In the genomic region with DNA sequence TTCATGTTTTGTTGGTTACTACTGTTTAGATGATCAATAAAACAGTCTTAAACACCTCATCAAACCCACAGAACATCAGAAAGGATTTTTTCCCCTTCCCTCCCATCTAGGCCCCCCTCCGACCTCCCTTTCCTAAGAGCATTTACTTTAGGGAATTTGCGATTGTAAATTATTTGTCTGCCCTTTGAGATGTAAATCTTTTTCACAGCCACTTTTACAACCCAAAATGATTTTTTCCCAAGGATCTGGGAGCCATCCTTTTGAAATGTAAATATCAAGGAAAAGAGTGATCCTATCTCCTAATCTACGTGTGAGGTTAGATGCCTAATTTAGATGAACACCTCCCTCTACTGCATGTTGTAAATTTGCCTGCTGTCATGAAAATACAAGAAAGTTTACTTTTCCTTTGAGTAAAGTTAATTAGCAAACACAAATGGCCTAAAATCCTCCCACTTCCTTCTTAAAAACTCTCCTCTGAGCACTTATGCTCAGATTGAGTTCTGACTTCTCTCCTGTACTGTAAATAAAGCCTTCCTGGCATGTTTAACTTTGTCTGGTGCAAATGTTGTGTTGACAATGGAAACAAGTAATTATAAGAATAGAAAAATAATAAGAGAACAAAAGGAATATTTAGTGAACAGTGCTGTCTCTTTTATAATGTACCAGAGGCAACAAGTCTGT, we compare ENCODE assay signal across 2 cellular contexts.
TF ChIP-seq lines count a peak whose summit lies in the region.

No MANE protein-coding gene starts in this region.

TF ChIP-seq in HEK293T, 16 proteins besides CTCF, POLR2A, EP300 and RAD21:
- TF ChIP-seq, protein P1, sequence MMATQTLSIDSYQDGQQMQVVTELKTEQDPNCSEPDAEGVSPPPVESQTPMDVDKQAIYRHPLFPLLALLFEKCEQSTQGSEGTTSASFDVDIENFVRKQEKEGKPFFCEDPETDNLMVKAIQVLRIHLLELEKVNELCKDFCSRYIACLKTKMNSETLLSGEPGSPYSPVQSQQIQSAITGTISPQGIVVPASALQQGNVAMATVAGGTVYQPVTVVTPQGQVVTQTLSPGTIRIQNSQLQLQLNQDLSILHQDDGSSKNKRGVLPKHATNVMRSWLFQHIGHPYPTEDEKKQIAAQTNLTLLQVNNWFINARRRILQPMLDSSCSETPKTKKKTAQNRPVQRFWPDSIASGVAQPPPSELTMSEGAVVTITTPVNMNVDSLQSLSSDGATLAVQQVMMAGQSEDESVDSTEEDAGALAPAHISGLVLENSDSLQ (IDR thresholded peaks at IDR 0.05) = peak; percentile 41
- TF ChIP-seq CTBP1 (IDR thresholded peaks at IDR 0.05; ENCODE audit: borderline replicate concordance) = no peak

TF ChIP-seq in H1, 55 proteins besides CTCF, POLR2A, EP300 and RAD21 (continued from another document):
- TF ChIP-seq GABPA (IDR thresholded peaks at IDR 0.05; ENCODE audit: borderline replicate concordance, insufficient read depth, low read length) = no peak
- 0 out of 4 replicates have a peak, but pooled peaks of 1 of the 2 experiments have one; percentile 78 for TF ChIP-seq HDAC2 (IDR thresholded peaks at IDR 0.05; ENCODE audit: borderline replicate concordance in 1 of 2, low read depth in 2 of 2, low read length in 2 of 2)
- no peak for TF ChIP-seq HDAC6 (IDR thresholded peaks at IDR 0.05; ENCODE audit: low read depth, low read length)
- TF ChIP-seq NANOG (IDR thresholded peaks at IDR 0.05; ENCODE audit: insufficient read depth, low read depth, low read length, poor library complexity, severe bottlenecking) = peak; percentile 11
- TF ChIP-seq TAF1 (IDR thresholded peaks at IDR 0.05; ENCODE audit: low read depth, low read length) = no peak
- TF ChIP-seq BRCA1 (IDR thresholded peaks at IDR 0.05; ENCODE audit: low read depth, low read length) = no peak
- TF ChIP-seq FOSL1 (IDR thresholded peaks at IDR 0.05; ENCODE audit: insufficient read depth, low read depth, low read length) = no peak
- TF ChIP-seq SAP30 (IDR thresholded peaks at IDR 0.05; ENCODE audit: insufficient read depth, insufficient replicate concordance, low read length) = no peak
- TF ChIP-seq NRF1 (IDR thresholded peaks at IDR 0.05; ENCODE audit: low read depth, low read length) = no peak
- TF ChIP-seq RFX5 (IDR thresholded peaks at IDR 0.05; ENCODE audit: borderline replicate concordance, low read depth, low read length) = no peak
- TF ChIP-seq SP1 (IDR thresholded peaks at IDR 0.05; ENCODE audit: low read depth, low read length) = 0 out of 2 replicates have a peak, but pooled peaks have one; percentile 42
- TF ChIP-seq CHD1 (IDR thresholded peaks at IDR 0.05; ENCODE audit: low read depth, low read length) = no peak
- TF ChIP-seq CREB1 (IDR thresholded peaks at IDR 0.05) = no peak
- no peak for TF ChIP-seq CBX5 (IDR thresholded peaks at IDR 0.05; ENCODE audit: low read depth, low read length)
- TF ChIP-seq EZH2 (IDR thresholded peaks at IDR 0.05; ENCODE audit: low read depth, low read length, severe bottlenecking) = no peak
- TF ChIP-seq, protein P2, sequence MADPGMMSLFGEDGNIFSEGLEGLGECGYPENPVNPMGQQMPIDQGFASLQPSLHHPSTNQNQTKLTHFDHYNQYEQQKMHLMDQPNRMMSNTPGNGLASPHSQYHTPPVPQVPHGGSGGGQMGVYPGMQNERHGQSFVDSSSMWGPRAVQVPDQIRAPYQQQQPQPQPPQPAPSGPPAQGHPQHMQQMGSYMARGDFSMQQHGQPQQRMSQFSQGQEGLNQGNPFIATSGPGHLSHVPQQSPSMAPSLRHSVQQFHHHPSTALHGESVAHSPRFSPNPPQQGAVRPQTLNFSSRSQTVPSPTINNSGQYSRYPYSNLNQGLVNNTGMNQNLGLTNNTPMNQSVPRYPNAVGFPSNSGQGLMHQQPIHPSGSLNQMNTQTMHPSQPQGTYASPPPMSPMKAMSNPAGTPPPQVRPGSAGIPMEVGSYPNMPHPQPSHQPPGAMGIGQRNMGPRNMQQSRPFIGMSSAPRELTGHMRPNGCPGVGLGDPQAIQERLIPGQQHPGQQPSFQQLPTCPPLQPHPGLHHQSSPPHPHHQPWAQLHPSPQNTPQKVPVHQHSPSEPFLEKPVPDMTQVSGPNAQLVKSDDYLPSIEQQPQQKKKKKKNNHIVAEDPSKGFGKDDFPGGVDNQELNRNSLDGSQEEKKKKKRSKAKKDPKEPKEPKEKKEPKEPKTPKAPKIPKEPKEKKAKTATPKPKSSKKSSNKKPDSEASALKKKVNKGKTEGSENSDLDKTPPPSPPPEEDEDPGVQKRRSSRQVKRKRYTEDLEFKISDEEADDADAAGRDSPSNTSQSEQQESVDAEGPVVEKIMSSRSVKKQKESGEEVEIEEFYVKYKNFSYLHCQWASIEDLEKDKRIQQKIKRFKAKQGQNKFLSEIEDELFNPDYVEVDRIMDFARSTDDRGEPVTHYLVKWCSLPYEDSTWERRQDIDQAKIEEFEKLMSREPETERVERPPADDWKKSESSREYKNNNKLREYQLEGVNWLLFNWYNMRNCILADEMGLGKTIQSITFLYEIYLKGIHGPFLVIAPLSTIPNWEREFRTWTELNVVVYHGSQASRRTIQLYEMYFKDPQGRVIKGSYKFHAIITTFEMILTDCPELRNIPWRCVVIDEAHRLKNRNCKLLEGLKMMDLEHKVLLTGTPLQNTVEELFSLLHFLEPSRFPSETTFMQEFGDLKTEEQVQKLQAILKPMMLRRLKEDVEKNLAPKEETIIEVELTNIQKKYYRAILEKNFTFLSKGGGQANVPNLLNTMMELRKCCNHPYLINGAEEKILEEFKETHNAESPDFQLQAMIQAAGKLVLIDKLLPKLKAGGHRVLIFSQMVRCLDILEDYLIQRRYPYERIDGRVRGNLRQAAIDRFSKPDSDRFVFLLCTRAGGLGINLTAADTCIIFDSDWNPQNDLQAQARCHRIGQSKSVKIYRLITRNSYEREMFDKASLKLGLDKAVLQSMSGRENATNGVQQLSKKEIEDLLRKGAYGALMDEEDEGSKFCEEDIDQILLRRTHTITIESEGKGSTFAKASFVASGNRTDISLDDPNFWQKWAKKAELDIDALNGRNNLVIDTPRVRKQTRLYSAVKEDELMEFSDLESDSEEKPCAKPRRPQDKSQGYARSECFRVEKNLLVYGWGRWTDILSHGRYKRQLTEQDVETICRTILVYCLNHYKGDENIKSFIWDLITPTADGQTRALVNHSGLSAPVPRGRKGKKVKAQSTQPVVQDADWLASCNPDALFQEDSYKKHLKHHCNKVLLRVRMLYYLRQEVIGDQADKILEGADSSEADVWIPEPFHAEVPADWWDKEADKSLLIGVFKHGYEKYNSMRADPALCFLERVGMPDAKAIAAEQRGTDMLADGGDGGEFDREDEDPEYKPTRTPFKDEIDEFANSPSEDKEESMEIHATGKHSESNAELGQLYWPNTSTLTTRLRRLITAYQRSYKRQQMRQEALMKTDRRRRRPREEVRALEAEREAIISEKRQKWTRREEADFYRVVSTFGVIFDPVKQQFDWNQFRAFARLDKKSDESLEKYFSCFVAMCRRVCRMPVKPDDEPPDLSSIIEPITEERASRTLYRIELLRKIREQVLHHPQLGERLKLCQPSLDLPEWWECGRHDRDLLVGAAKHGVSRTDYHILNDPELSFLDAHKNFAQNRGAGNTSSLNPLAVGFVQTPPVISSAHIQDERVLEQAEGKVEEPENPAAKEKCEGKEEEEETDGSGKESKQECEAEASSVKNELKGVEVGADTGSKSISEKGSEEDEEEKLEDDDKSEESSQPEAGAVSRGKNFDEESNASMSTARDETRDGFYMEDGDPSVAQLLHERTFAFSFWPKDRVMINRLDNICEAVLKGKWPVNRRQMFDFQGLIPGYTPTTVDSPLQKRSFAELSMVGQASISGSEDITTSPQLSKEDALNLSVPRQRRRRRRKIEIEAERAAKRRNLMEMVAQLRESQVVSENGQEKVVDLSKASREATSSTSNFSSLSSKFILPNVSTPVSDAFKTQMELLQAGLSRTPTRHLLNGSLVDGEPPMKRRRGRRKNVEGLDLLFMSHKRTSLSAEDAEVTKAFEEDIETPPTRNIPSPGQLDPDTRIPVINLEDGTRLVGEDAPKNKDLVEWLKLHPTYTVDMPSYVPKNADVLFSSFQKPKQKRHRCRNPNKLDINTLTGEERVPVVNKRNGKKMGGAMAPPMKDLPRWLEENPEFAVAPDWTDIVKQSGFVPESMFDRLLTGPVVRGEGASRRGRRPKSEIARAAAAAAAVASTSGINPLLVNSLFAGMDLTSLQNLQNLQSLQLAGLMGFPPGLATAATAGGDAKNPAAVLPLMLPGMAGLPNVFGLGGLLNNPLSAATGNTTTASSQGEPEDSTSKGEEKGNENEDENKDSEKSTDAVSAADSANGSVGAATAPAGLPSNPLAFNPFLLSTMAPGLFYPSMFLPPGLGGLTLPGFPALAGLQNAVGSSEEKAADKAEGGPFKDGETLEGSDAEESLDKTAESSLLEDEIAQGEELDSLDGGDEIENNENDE (IDR thresholded peaks at IDR 0.05; ENCODE audit: insufficient replicate concordance, low read length) = peak; percentile 81
- TF ChIP-seq YY1 (IDR thresholded peaks at IDR 0.05; ENCODE audit: low read depth, low read length) = no peak
- TF ChIP-seq MAFK (IDR thresholded peaks at IDR 0.05; ENCODE audit: low read depth, low read length) = no peak
- TF ChIP-seq CEBPB (IDR thresholded peaks at IDR 0.05; ENCODE audit: low read depth, low read length) = no peak
- no peak for TF ChIP-seq TBP (IDR thresholded peaks at IDR 0.05; ENCODE audit: low read depth, low read length)
- TF ChIP-seq POU5F1 (IDR thresholded peaks at IDR 0.05; ENCODE audit: low read depth, low read length) = 0 out of 2 replicates have a peak, but pooled peaks have one; percentile 60
- no peak for TF ChIP-seq KDM4A (IDR thresholded peaks at IDR 0.05; ENCODE audit: low read depth, low read length, severe bottlenecking)
- no peak for TF ChIP-seq CHD2 (IDR thresholded peaks at IDR 0.05; ENCODE audit: low read length)
- TF ChIP-seq TCF12 (IDR thresholded peaks at IDR 0.05; ENCODE audit: low read depth, low read length) = no peak
- TF ChIP-seq, protein P3, sequence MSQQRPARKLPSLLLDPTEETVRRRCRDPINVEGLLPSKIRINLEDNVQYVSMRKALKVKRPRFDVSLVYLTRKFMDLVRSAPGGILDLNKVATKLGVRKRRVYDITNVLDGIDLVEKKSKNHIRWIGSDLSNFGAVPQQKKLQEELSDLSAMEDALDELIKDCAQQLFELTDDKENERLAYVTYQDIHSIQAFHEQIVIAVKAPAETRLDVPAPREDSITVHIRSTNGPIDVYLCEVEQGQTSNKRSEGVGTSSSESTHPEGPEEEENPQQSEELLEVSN (IDR thresholded peaks at IDR 0.05) = no peak
- TF ChIP-seq PHF8 (conservative IDR thresholded peaks at IDR 0.05; ENCODE audit: low read depth, low read length) = no peak
- no peak for TF ChIP-seq CTBP2 (IDR thresholded peaks at IDR 0.05; ENCODE audit: borderline replicate concordance, insufficient read depth, insufficient read length, low read length)
- no peak for TF ChIP-seq ASH2L (IDR thresholded peaks at IDR 0.05; ENCODE audit: low read length)
- no peak for TF ChIP-seq KDM5A (IDR thresholded peaks at IDR 0.05; ENCODE audit: low read length)
- no peak for TF ChIP-seq SRF (IDR thresholded peaks at IDR 0.05; ENCODE audit: low read depth, low read length)
